In genomic region chr1:41852091-41852490, GRCh38 we compare ENCODE assay signal across 1 cellular context.
TF ChIP-seq lines count a peak whose summit lies in the region.

No MANE protein-coding gene starts in this region.

TF ChIP-seq in SK-N-SH, 30 proteins besides CTCF, POLR2A, EP300 and RAD21 (continued from another document):
- TF ChIP-seq RXRA (IDR thresholded peaks at IDR 0.05; ENCODE audit: borderline replicate concordance, low read depth) (no peak), YY1 (IDR thresholded peaks at IDR 0.05; ENCODE audit: low read depth) (no peak), ELF1 (IDR thresholded peaks at IDR 0.05) (no peak), CHD2 (IDR thresholded peaks at IDR 0.05; ENCODE audit: low read length, partially characterized antibody) (no peak), SMC3 (IDR thresholded peaks at IDR 0.05; ENCODE audit: low read depth, low read length) (no peak)
- TF ChIP-seq, protein P1, sequence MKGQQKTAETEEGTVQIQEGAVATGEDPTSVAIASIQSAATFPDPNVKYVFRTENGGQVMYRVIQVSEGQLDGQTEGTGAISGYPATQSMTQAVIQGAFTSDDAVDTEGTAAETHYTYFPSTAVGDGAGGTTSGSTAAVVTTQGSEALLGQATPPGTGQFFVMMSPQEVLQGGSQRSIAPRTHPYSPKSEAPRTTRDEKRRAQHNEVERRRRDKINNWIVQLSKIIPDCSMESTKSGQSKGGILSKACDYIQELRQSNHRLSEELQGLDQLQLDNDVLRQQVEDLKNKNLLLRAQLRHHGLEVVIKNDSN (IDR thresholded peaks at IDR 0.05; ENCODE audit: borderline replicate concordance, low read depth), result no peak
